13 cellular contexts compared by ENCODE assay signal in genomic region chr9:91843623-91844111, GRCh38.
A peak's percentile ranks its signal among the peaks of the same experiment; 100 is the strongest.
DNase-seq lines count a peak whose midpoint lies in the region; ATAC-seq, FAIRE-seq and TF ChIP-seq lines count a peak whose summit lies in the region.
"Had no signal": no experiment of that assay in that cellular context is flagged by ENCODE, and none has a peak within 500 bp of the region (broad histone marks: within the 10 kb centered on the region; RNA-seq: fewer than 3 reads in every experiment).

No MANE protein-coding gene starts in this region.

- H3K79me2 ChIP-seq in HepG2 (ENCODE audit: insufficient read depth, low read length): no peaks in the 10 kb centered on the region

- H3K27ac ChIP-seq in liver (ENCODE audit: low read depth in 1 of 2, low read length in 2 of 2) (peak overlapping the region in 1 of 2 donors; percentile 8), HepG2 (ENCODE audit: extremely low read length, insufficient read depth, low read length) (no peak overlapping the region)
- H3K27ac ChIP-seq: SJCRH30 had no signal

- H3K36me3 Mint-ChIP-seq in nephron progenitor cell (ENCODE audit: low read depth): peaks cover 3% of the 10 kb centered on the region
- H3K36me3 Mint-ChIP-seq: stimulated activated memory B cell treated with anti-CD40 and anti-IgM and Interleukin-4, amounts not matched to agents 10 μg/mL and 1 μg/mL and 100 μg/mL, for 72 hours had no signal

- no peak for TF ChIP-seq RAD21 in liver (IDR thresholded peaks at IDR 0.05)
- no peak for TF ChIP-seq RAD21 in HepG2 (CRISPR knock-in tag; IDR thresholded peaks at IDR 0.05)

- H3K9me3 ChIP-seq in liver (ENCODE audit: control insufficient read depth in 4 of 4, low read length in 3 of 4) (no peaks in the 10 kb centered on the region), HepG2 (ENCODE audit: low read length) (no peaks in the 10 kb centered on the region)
- H3K9me3 ChIP-seq: SJCRH30 had no signal

- no peak overlapping the region for H3K4me2 ChIP-seq in HepG2 (ENCODE audit: low read depth, low read length)

- peaks cover 100% of the 10 kb centered on the region for H3K4me1 Mint-ChIP-seq in nephron progenitor cell

- H3K4me3 Mint-ChIP-seq in nephron progenitor cell: peak overlapping the region; percentile 74
- H3K4me3 Mint-ChIP-seq: stimulated activated memory B cell treated with anti-CD40 and anti-IgM and Interleukin-4, amounts not matched to agents 10 μg/mL and 1 μg/mL and 100 μg/mL, for 72 hours had no signal

- peak overlapping the region; percentile 99 for H3K27ac Mint-ChIP-seq in nephron progenitor cell
- H3K27ac Mint-ChIP-seq: stimulated activated memory B cell treated with anti-CD40 and anti-IgM and Interleukin-4, amounts not matched to agents 10 μg/mL and 1 μg/mL and 100 μg/mL, for 72 hours had no signal

- POLR2A ChIA-PET in HepG2 (lab: Yijun Ruan, JAX): no interaction called here

- H3K4me3 ChIP-seq in liver (ENCODE audit: low read depth in 1 of 3, low read length in 3 of 3) (no peak overlapping the region), HepG2 (replicated peaks in 1 of 3; ENCODE audit: insufficient read depth in 1 of 3, low read depth in 2 of 3, low read length in 3 of 3) (no peak overlapping the region)
- H3K4me3 ChIP-seq: SJCRH30 had no signal

- no peaks in the 10 kb centered on the region for H3K4me1 ChIP-seq in liver (ENCODE audit: control insufficient read depth in 4 of 4, insufficient read depth in 4 of 4, low read length in 3 of 4)
- no peaks in the 10 kb centered on the region for H3K4me1 ChIP-seq in HepG2 (ENCODE audit: insufficient read depth, low read length)
- H3K4me1 ChIP-seq: SJCRH30 had no signal

- peaks cover 2% of the 10 kb centered on the region for H3K27me3 Mint-ChIP-seq in nephron progenitor cell (ENCODE audit: low read depth, poor library complexity)

- no peak for TF ChIP-seq CTCF in liver (IDR thresholded peaks at IDR 0.05; ENCODE audit: low read depth, low read length, missing input control)
- TF ChIP-seq CTCF in HepG2 (CRISPR knock-in tag; IDR thresholded peaks at IDR 0.05): no peak
- no peak for TF ChIP-seq CTCF in nephron progenitor cell (IDR thresholded peaks at IDR 0.05)

- WGBS in liver: 49% methylated on average over 15 of the region's 15 CpGs
- 30% methylated on average over 15 of the region's 15 CpGs for WGBS in HepG2 (ENCODE audit: low lambda C conversion rate)

- H3K27me3 ChIP-seq in liver (ENCODE audit: control insufficient read depth in 4 of 4, insufficient read depth in 4 of 4, low read length in 3 of 4) (peaks cover 0 to 3% (median 0%) of the 10 kb centered on the region in 4 donors), HepG2 (ENCODE audit: control insufficient read depth in 1 of 2, insufficient read depth in 2 of 2, low read length in 2 of 2) (peaks cover 2 to 72% of the 10 kb centered on the region in 2 experiments; a peak in 4 of 5 replicates)

- BruUV-seq in HepG2 (replicated peaks; lab: Mats Ljungman, UMichigan): no TSS peak

- H3K36me3 ChIP-seq in liver (ENCODE audit: control insufficient read depth in 4 of 4, insufficient read depth in 3 of 4, low read depth in 1 of 4, low read length in 3 of 4) (no peaks in the 10 kb centered on the region), HepG2 (replicated peaks in 1 of 2; ENCODE audit: control insufficient read depth in 1 of 2, insufficient read depth in 2 of 2, low read length in 2 of 2) (no peaks in the 10 kb centered on the region)
- H3K36me3 ChIP-seq: SJCRH30 had no signal

- no peak for FAIRE-seq in HepG2 (lab: Jason Lieb, UNC)

- in situ Hi-C loops in HepG2 (cut with HindIII; ENCODE audit: extremely low pct_ligation_motif_present, low pct_unique_long_range_greater_than_20kb): no loop called here

- no peak for TF ChIP-seq EP300 in HepG2 (IDR thresholded peaks at IDR 0.05; ENCODE audit: low read depth in 2 of 2, low read length in 2 of 2)
- TF ChIP-seq EP300 in HepG2 (CRISPR knock-in tag; IDR thresholded peaks at IDR 0.05; ENCODE audit: borderline replicate concordance): no peak

- no peaks in the 10 kb centered on the region for H3K9me3 Mint-ChIP-seq in nephron progenitor cell
- H3K9me3 Mint-ChIP-seq: stimulated activated memory B cell treated with anti-CD40 and anti-IgM and Interleukin-4, amounts not matched to agents 10 μg/mL and 1 μg/mL and 100 μg/mL, for 72 hours had no signal

- H2AFZ ChIP-seq in HepG2 (ENCODE audit: low read length): no peak overlapping the region

- CTCF ChIA-PET in HepG2 (lab: Yijun Ruan, JAX; ENCODE audit: low intra/inter-chr PET ratio, low total read pairs): no interaction called here

- H3K9ac ChIP-seq in liver (ENCODE audit: low read depth in 1 of 2, low read length in 2 of 2) (no peak overlapping the region), HepG2 (ENCODE audit: insufficient read depth, low read depth, low read length) (no peak overlapping the region)

- intact Hi-C loops in HepG2 (cut with micrococcal nuclease; ENCODE audit: unreplicated experiment): no loop called here

- no peaks in the 10 kb centered on the region for H4K20me1 ChIP-seq in HepG2 (ENCODE audit: insufficient read depth, low read length)

- DNase-seq in HepG2 (ENCODE audit: low spot score) (no peak), fibroblast of peridontal ligament (ENCODE audit: extremely low read depth) (peak; percentile 1), nephron progenitor cell (peak; percentile 67), 8988T (no peak), NCI-H2196 (lab: John Stamatoyannopoulos, UW; ENCODE audit: unreplicated experiment) (no peak)
- DNase-seq: activated CD4-positive, alpha-beta T cell treated with anti-CD3 and anti-CD28 coated beads, Interleukin-2, amount 50 U/mL, for 1 hour; NCI-H2081 treated with DMSO at 0.1 percent for 48 hours; SJCRH30; stimulated activated CD4-positive, alpha-beta T cell treated with anti-CD3 and anti-CD28 coated beads, Interleukin-15, amount 100 ng/mL, for 24 hours had no signal

- ATAC-seq in HepG2 (no peak), GM19467 (IDR thresholded peaks at IDR 0.05; ENCODE audit: unreplicated experiment) (no peak), HG03159 (IDR thresholded peaks at IDR 0.05; ENCODE audit: unreplicated experiment) (no peak)
- ATAC-seq: stimulated activated memory B cell treated with anti-CD40 and anti-IgM and Interleukin-4, amounts not matched to agents 10 μg/mL and 1 μg/mL and 100 μg/mL, for 72 hours had no signal

- TF ChIP-seq POLR2A in HepG2 (IDR thresholded peaks at IDR 0.05; ENCODE audit: insufficient read depth in 1 of 2, low read depth in 2 of 2, low read length in 2 of 2): no peak

TF ChIP-seq in liver, 16 proteins besides CTCF, POLR2A, EP300 and RAD21:
- TF ChIP-seq JUND (IDR thresholded peaks at IDR 0.05) (no peak), TAF1 (conservative IDR thresholded peaks at IDR 0.05) (no peak), NR2F2 (IDR thresholded peaks at IDR 0.05) (peak; percentile 15)

TF ChIP-seq in HepG2, 621 proteins besides CTCF, POLR2A, EP300 and RAD21:
- TF ChIP-seq SOX6 (IDR thresholded peaks at IDR 0.05) (no peak), SOX6 (CRISPR knock-in tag; IDR thresholded peaks at IDR 0.05) (no peak), ZBTB4 (CRISPR knock-in tag; IDR thresholded peaks at IDR 0.05; ENCODE audit: borderline replicate concordance) (no peak), ZNF605 (CRISPR knock-in tag; IDR thresholded peaks at IDR 0.05) (no peak), HNF4A (CRISPR knock-in tag; IDR thresholded peaks at IDR 0.05) (no peak), HNRNPK (IDR thresholded peaks at IDR 0.05; ENCODE audit: low read depth, low read length, poor library complexity, severe bottlenecking) (no peak), GRHL1 (CRISPR knock-in tag; conservative IDR thresholded peaks at IDR 0.05) (no peak), ZNF652 (CRISPR knock-in tag; IDR thresholded peaks at IDR 0.05; ENCODE audit: borderline replicate concordance, low read depth) (no peak)

Comparison
In these comparisons a context has a peak if more than half of its experiments do, and no peak if none do; other contexts are left out.
1. DNase-seq: peak in fibroblast of peridontal ligament (single experiment) and nephron progenitor cell (single experiment); none in HepG2 (single experiment), 8988T (single experiment) and NCI-H2196 (single experiment).